38 cellular contexts compared by ENCODE assay signal in genomic region chr11:110450246-110450645, GRCh38.
"Had no signal": no experiment of that assay in that cellular context is flagged by ENCODE, and none has a peak within 500 bp of the region (broad histone marks: within the 10 kb centered on the region; RNA-seq: fewer than 3 reads in every experiment).

No MANE protein-coding gene starts in this region.

- H3K36me3 ChIP-seq: ascending aorta, brain microvascular endothelial cell, breast epithelium, cardiac muscle cell had no signal

- H3K27me3 Mint-ChIP-seq: activated naive CD4-positive, alpha-beta T cell treated with anti-CD3 and anti-CD28 coated beads, Interleukin-2, amount 10 ng/mL, durations not matched to agents 7 days and 5 days; activated naive CD4-positive, alpha-beta T cell treated with anti-CD3 and anti-CD28 coated beads, Interleukin-2, amount 50 U/mL, for 24 hours; activated naive CD8-positive, alpha-beta T cell; activated naive CD8-positive, alpha-beta T cell treated with anti-CD3 and anti-CD28 coated beads for 36 hours; activated naive CD8-positive, alpha-beta T cell treated with anti-CD3 and anti-CD28 coated beads, Interleukin-2, amount 10 ng/mL, durations not matched to agents 7 days and 5 days; activated naive CD8-positive, alpha-beta T cell treated with anti-CD3 and anti-CD28 coated beads, Interleukin-2, amount 50 U/mL, for 24 hours; activated T-cell treated with anti-CD3 and anti-CD28 coated beads, Interleukin-2, amount 50 U/mL, for 24 hours; activated T-helper 17 cell treated with anti-CD3 and anti-CD28 coated beads, Interleukin-2, amount 50 U/mL, for 72 hours; central memory CD8-positive, alpha-beta T cell had no signal

- H3K27me3 ChIP-seq: adrenal gland, ascending aorta, body of pancreas, brain microvascular endothelial cell, breast epithelium, cardiac muscle cell had no signal

- H3K9me3 ChIP-seq: adrenal gland, ascending aorta, body of pancreas, breast epithelium had no signal

- H3K27ac ChIP-seq: ascending aorta, body of pancreas, brain microvascular endothelial cell, breast epithelium, cardiac muscle cell had no signal

- H3K4me3 ChIP-seq: adrenal gland, ascending aorta, body of pancreas, breast epithelium, cardiac muscle cell had no signal

- H3K9me3 Mint-ChIP-seq: activated naive CD4-positive, alpha-beta T cell treated with anti-CD3 and anti-CD28 coated beads for 36 hours; activated naive CD4-positive, alpha-beta T cell treated with anti-CD3 and anti-CD28 coated beads, Interleukin-2, amount 10 ng/mL, durations not matched to agents 7 days and 5 days; activated naive CD4-positive, alpha-beta T cell treated with anti-CD3 and anti-CD28 coated beads, Interleukin-2, amount 50 U/mL, for 24 hours; activated naive CD4-positive, alpha-beta T cell treated with anti-CD3 and anti-CD28 coated beads, Interleukin-2, amount 50 U/mL, for 72 hours; activated naive CD8-positive, alpha-beta T cell treated with anti-CD3 and anti-CD28 coated beads, Interleukin-2, amount 50 U/mL, for 24 hours; activated T-cell treated with anti-CD3 and anti-CD28 coated beads, Interleukin-2, amount 50 U/mL, for 24 hours; activated T-cell treated with anti-CD3 and anti-CD28 coated beads, Interleukin-2, amount 50 U/mL, for 4 hours; activated T-cell treated with anti-CD3 and anti-CD28 coated beads, Interleukin-2, amount 50 U/mL, for 72 hours; activated T-helper 1 cell treated with anti-CD3 and anti-CD28 coated beads, Interleukin-12 subunit alpha, Interleukin-12 subunit beta, Interleukin-2, Interleukin-4 antibody, amounts not matched to agents 30 ng/mL and 10 ng/mL and 1 ng/mL, durations not matched to agents 14 hours and 24 hours and 36 hours; activated T-helper 17 cell treated with anti-CD3 and anti-CD28 coated beads, Interleukin-2, amount 50 U/mL, for 72 hours; central memory CD8-positive, alpha-beta T cell had no signal

- DNase-seq: activated effector memory CD4-positive, alpha-beta T cell treated with anti-CD3 and anti-CD28 coated beads, Interleukin-2, amount 50 U/mL, for 16 hours; activated effector memory CD4-positive, alpha-beta T cell treated with Interleukin-2 at 50 U/mL for 16 hours; activated gamma-delta T cell; activated gamma-delta T cell treated with Interleukin-2 at 50 U/mL for 16 hours; activated naive CD4-positive, alpha-beta T cell; activated naive CD4-positive, alpha-beta T cell treated with anti-CD3 and anti-CD28 coated beads for 36 hours; activated naive CD4-positive, alpha-beta T cell treated with anti-CD3 and anti-CD28 coated beads, Interleukin-2, amount 10 ng/mL, durations not matched to agents 7 days and 5 days; activated naive CD4-positive, alpha-beta T cell treated with anti-CD3 and anti-CD28 coated beads, Interleukin-2, amount 50 U/mL, for 16 hours; activated naive CD4-positive, alpha-beta T cell treated with Interleukin-2 at 50 U/mL for 16 hours; activated naive CD8-positive, alpha-beta T cell treated with anti-CD3 and anti-CD28 coated beads for 36 hours; activated naive CD8-positive, alpha-beta T cell treated with anti-CD3 and anti-CD28 coated beads, Interleukin-2, amount 10 ng/mL, durations not matched to agents 7 days and 5 days; activated naive CD8-positive, alpha-beta T cell treated with anti-CD3 and anti-CD28 coated beads, Interleukin-2, amount 50 U/mL, for 24 hours; activated T-cell treated with anti-CD3 and anti-CD28 coated beads, Interleukin-2, amount 50 U/mL, for 1 hour; activated T-cell treated with anti-CD3 and anti-CD28 coated beads, Interleukin-2, amount 50 U/mL, for 24 hours; activated T-cell treated with anti-CD3 and anti-CD28 coated beads, Interleukin-2, amount 50 U/mL, for 4 hours; activated T-cell treated with anti-CD3 and anti-CD28 coated beads, Interleukin-2, amount 50 U/mL, for 48 hours; activated T-cell treated with anti-CD3 and anti-CD28 coated beads, Interleukin-2, amount 50 U/mL, for 72 hours; adrenal gland; amniotic stem cell; amygdala; anterior cingulate cortex; aorta; body of pancreas; brain microvascular endothelial cell; caudate nucleus; central memory CD4-positive, alpha-beta T cell; cerebellar nuclear complex had no signal

- H3K4me3 Mint-ChIP-seq: activated naive CD4-positive, alpha-beta T cell treated with anti-CD3 and anti-CD28 coated beads for 36 hours; activated naive CD4-positive, alpha-beta T cell treated with anti-CD3 and anti-CD28 coated beads, Interleukin-2, amount 10 ng/mL, durations not matched to agents 7 days and 5 days; activated naive CD4-positive, alpha-beta T cell treated with anti-CD3 and anti-CD28 coated beads, Interleukin-2, amount 50 U/mL, for 24 hours; activated naive CD8-positive, alpha-beta T cell; activated naive CD8-positive, alpha-beta T cell treated with anti-CD3 and anti-CD28 coated beads for 36 hours; activated naive CD8-positive, alpha-beta T cell treated with anti-CD3 and anti-CD28 coated beads, Interleukin-2, amount 10 ng/mL, durations not matched to agents 7 days and 5 days; activated naive CD8-positive, alpha-beta T cell treated with anti-CD3 and anti-CD28 coated beads, Interleukin-2, amount 50 U/mL, for 24 hours; activated T-cell treated with anti-CD3 and anti-CD28 coated beads, Interleukin-2, amount 50 U/mL, for 24 hours; activated T-cell treated with anti-CD3 and anti-CD28 coated beads, Interleukin-2, amount 50 U/mL, for 4 hours; activated T-cell treated with anti-CD3 and anti-CD28 coated beads, Interleukin-2, amount 50 U/mL, for 72 hours; activated T-helper 1 cell treated with anti-CD3 and anti-CD28 coated beads, Interleukin-12 subunit alpha, Interleukin-12 subunit beta, Interleukin-2, Interleukin-4 antibody, amounts not matched to agents 30 ng/mL and 10 ng/mL and 1 ng/mL, durations not matched to agents 14 hours and 24 hours and 36 hours; activated T-helper 17 cell treated with anti-CD3 and anti-CD28 coated beads, Interleukin-2, amount 50 U/mL, for 72 hours; brain; central memory CD8-positive, alpha-beta T cell had no signal

- H3K4me1 ChIP-seq: ascending aorta, body of pancreas, breast epithelium had no signal

- H3K27ac Mint-ChIP-seq: activated naive CD4-positive, alpha-beta T cell treated with anti-CD3 and anti-CD28 coated beads for 36 hours; activated naive CD4-positive, alpha-beta T cell treated with anti-CD3 and anti-CD28 coated beads, Interleukin-2, amount 10 ng/mL, durations not matched to agents 7 days and 5 days; activated naive CD4-positive, alpha-beta T cell treated with anti-CD3 and anti-CD28 coated beads, Interleukin-2, amount 50 U/mL, for 24 hours; activated naive CD4-positive, alpha-beta T cell treated with anti-CD3 and anti-CD28 coated beads, Interleukin-2, amount 50 U/mL, for 72 hours; activated naive CD8-positive, alpha-beta T cell; activated naive CD8-positive, alpha-beta T cell treated with anti-CD3 and anti-CD28 coated beads for 36 hours; activated naive CD8-positive, alpha-beta T cell treated with anti-CD3 and anti-CD28 coated beads, Interleukin-2, amount 10 ng/mL, durations not matched to agents 7 days and 5 days; activated naive CD8-positive, alpha-beta T cell treated with anti-CD3 and anti-CD28 coated beads, Interleukin-2, amount 50 U/mL, for 24 hours; activated T-cell treated with anti-CD3 and anti-CD28 coated beads, Interleukin-2, amount 50 U/mL, for 24 hours; activated T-cell treated with anti-CD3 and anti-CD28 coated beads, Interleukin-2, amount 50 U/mL, for 72 hours; activated T-helper 1 cell treated with anti-CD3 and anti-CD28 coated beads, Interleukin-12 subunit alpha, Interleukin-12 subunit beta, Interleukin-2, Interleukin-4 antibody, amounts not matched to agents 30 ng/mL and 10 ng/mL and 1 ng/mL, durations not matched to agents 14 hours and 24 hours and 36 hours; activated T-helper 17 cell treated with anti-CD3 and anti-CD28 coated beads, Interleukin-2, amount 50 U/mL, for 72 hours; activated T-helper 2 cell treated with anti-CD3 and anti-CD28 coated beads, Interferon-gamma antibody, Interleukin-2, Interleukin-4, amounts not matched to agents 10 μg/mL and 5 μg/mL and 100 μg/mL, durations not matched to agents 14 hours and 24 hours and 36 hours; brain had no signal

- H3K36me3 Mint-ChIP-seq: activated naive CD4-positive, alpha-beta T cell treated with anti-CD3 and anti-CD28 coated beads, Interleukin-2, amount 50 U/mL, for 24 hours had no signal
